17 cellular contexts compared by ENCODE assay signal in genomic region chr10:20892011-20892585, GRCh38. TPM values are rescaled to one million over a fixed set of nuclear protein-coding genes. Genes with fewer than 3 reads are reported as not detected.
"Had no signal": no experiment of that assay in that cellular context is flagged by ENCODE, and none has a peak within 500 bp of the region (broad histone marks: within the 10 kb centered on the region; RNA-seq: fewer than 3 reads in every experiment).

No MANE protein-coding gene starts in this region.

- H3K4me3 ChIP-seq: adrenal gland, dorsolateral prefrontal cortex, esophagus squamous epithelium, mucosa of descending colon, testis had no signal

- H3K4me1 ChIP-seq: esophagus squamous epithelium, foreskin keratinocyte, testis had no signal

- H3K27ac ChIP-seq: adrenal gland, dorsolateral prefrontal cortex, esophagus squamous epithelium, foreskin keratinocyte, testis had no signal

- H3K9me3 ChIP-seq: adrenal gland, esophagus squamous epithelium, mucosa of descending colon, testis had no signal

- ATAC-seq: mucosa of descending colon, natural killer cell had no signal

- H3K36me3 ChIP-seq: adrenal gland, esophagus squamous epithelium had no signal

- FAIRE-seq: kidney, TTC549 had no signal

- H3K27me3 ChIP-seq: adrenal gland, dorsolateral prefrontal cortex, esophagus squamous epithelium, foreskin keratinocyte, testis had no signal

- DNase-seq: activated B cell treated with CpG ODN at 0.5 μM for 24 hours; activated CD4-positive, alpha-beta T cell treated with anti-CD3 and anti-CD28 coated beads, Interleukin-2, amount 10 ng/mL, durations not matched to agents 7 days and 5 days; activated naive CD4-positive, alpha-beta T cell treated with anti-CD3 and anti-CD28 coated beads, Interleukin-2, amount 50 U/mL, for 16 hours; activated T-cell treated with anti-CD3 and anti-CD28 coated beads for 4 hours; adrenal gland; dorsolateral prefrontal cortex; esophagus squamous epithelium; kidney; mucosa of descending colon; natural killer cell; nucleus accumbens; stimulated activated CD4-positive, alpha-beta T cell treated with anti-CD3 and anti-CD28 coated beads, Interleukin-4, amount 100 ng/mL, for 1 hour; stimulated activated CD8-positive, alpha-beta memory T cell treated with anti-CD3 and anti-CD28 coated beads, Interleukin-4, amount 100 ng/mL, for 48 hours; testis had no signal

RNA-seq across cellular contexts. Expression of gene NEBL, which starts 5.0 kb away (rescaled TPM):
- total RNA-seq: activated B cell treated with CpG ODN at 0.5 μM for 24 hours; activated CD4-positive, alpha-beta T cell treated with anti-CD3 and anti-CD28 coated beads, Interleukin-2, amount 10 ng/mL, durations not matched to agents 7 days and 5 days; T-helper 1 cell treated with Interleukin-12 subunit alpha and Interleukin-12 subunit beta and Interleukin-4 antibody, amounts not matched to agents 30 ng/mL and 1 ng/mL, for 36 hours had no signal
